Comparison of ENCODE assay signal across 9 cellular contexts in the genomic region with DNA sequence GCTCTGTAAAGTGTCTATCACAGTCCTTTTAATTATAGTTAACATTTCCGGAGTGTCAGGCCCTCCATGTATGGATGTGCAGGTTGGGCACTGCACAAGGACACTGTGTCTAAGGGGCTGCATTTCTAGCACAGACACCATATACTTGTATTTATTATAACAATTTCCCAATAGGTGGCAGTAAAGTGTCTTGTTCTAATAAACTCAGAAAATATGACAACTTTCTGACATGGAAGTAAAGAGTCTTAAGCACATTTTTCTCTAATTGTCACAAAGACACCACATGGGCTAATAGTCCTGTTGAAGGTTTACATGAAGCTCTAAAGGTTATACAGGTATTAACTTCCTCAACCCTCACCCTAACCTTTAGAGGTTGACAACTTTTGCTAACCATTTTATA.
DNase-seq lines count a peak whose midpoint lies in the region; ATAC-seq and TF ChIP-seq lines count a peak whose summit lies in the region.
"Had no signal": no experiment of that assay in that cellular context is flagged by ENCODE, and none has a peak within 500 bp of the region (broad histone marks: within the 10 kb centered on the region; RNA-seq: fewer than 3 reads in every experiment).

No MANE protein-coding gene starts in this region.

- no peaks in the 10 kb centered on the region for H3K9me3 Mint-ChIP-seq in nephron
- H3K9me3 Mint-ChIP-seq in activated CD4-positive, alpha-beta T cell treated with anti-CD3 and anti-CD28 coated beads, Interleukin-2, amount 10 ng/mL, durations not matched to agents 24 days and 14 days = no peaks in the 10 kb centered on the region

- H3K4me1 Mint-ChIP-seq in nephron = peaks cover 18% of the 10 kb centered on the region
- peaks cover 2% of the 10 kb centered on the region for H3K4me1 Mint-ChIP-seq in activated CD4-positive, alpha-beta T cell treated with anti-CD3 and anti-CD28 coated beads, Interleukin-2, amount 10 ng/mL, durations not matched to agents 24 days and 14 days

- peaks cover 37% of the 10 kb centered on the region for H3K27me3 Mint-ChIP-seq in nephron (ENCODE audit: low read depth)
- H3K27me3 Mint-ChIP-seq in activated CD4-positive, alpha-beta T cell treated with anti-CD3 and anti-CD28 coated beads, Interleukin-2, amount 10 ng/mL, durations not matched to agents 24 days and 14 days = peaks cover 6% of the 10 kb centered on the region

- intact Hi-C loops in activated CD4-positive, alpha-beta T cell treated with anti-CD3 and anti-CD28 coated beads, Interleukin-2, amount 10 ng/mL, durations not matched to agents 24 days and 14 days (cut with micrococcal nuclease) = no loop called here

- peak; percentile 53 for DNase-seq in EH (ENCODE audit: low read depth)
- DNase-seq in astrocyte of the hippocampus (ENCODE audit: low read depth, low spot score) = peak; percentile 31
- no peak for DNase-seq in NCI-H2107 (lab: John Stamatoyannopoulos, UW)
- no peak for DNase-seq in activated CD4-positive, alpha-beta T cell treated with anti-CD3 and anti-CD28 coated beads, Interleukin-2, amount 10 ng/mL, durations not matched to agents 24 days and 14 days
- DNase-seq in SK-N-DZ (ENCODE audit: low spot score) = no peak
- DNase-seq: stimulated activated CD4-positive, alpha-beta T cell treated with anti-CD3 and anti-CD28 coated beads, Interleukin-2, amount 100 ng/mL, for 48 hours had no signal

- no peak for ATAC-seq in GM19467 (IDR thresholded peaks at IDR 0.05; ENCODE audit: unreplicated experiment)

- H3K4me3 Mint-ChIP-seq in nephron = no peak overlapping the region
- H3K4me3 Mint-ChIP-seq in activated CD4-positive, alpha-beta T cell treated with anti-CD3 and anti-CD28 coated beads, Interleukin-2, amount 10 ng/mL, durations not matched to agents 24 days and 14 days = no peak overlapping the region

- no peaks in the 10 kb centered on the region for H3K36me3 Mint-ChIP-seq in nephron (ENCODE audit: low read depth)
- no peaks in the 10 kb centered on the region for H3K36me3 Mint-ChIP-seq in activated CD4-positive, alpha-beta T cell treated with anti-CD3 and anti-CD28 coated beads, Interleukin-2, amount 10 ng/mL, durations not matched to agents 24 days and 14 days (ENCODE audit: low read depth)

- no peak overlapping the region for H3K27ac Mint-ChIP-seq in nephron
- H3K27ac Mint-ChIP-seq in activated CD4-positive, alpha-beta T cell treated with anti-CD3 and anti-CD28 coated beads, Interleukin-2, amount 10 ng/mL, durations not matched to agents 24 days and 14 days = no peak overlapping the region

- TF ChIP-seq CTCF in LNCAP (IDR thresholded peaks at IDR 0.05) = peak; percentile 22; the same call in 1 of the 2 replicates
- TF ChIP-seq CTCF in nephron (IDR thresholded peaks at IDR 0.05; ENCODE audit: unreplicated experiment in 3 of 3) = peak in 2 of 3 experiments; percentile 34 to 44

Comparison
In these comparisons a context has a peak if more than half of its experiments do, and no peak if none do; other contexts are left out.
1. DNase-seq: peak in EH (single experiment) and astrocyte of the hippocampus (single experiment); none in NCI-H2107 (single experiment), activated CD4-positive, alpha-beta T cell treated with anti-CD3 and anti-CD28 coated beads, Interleukin-2, amount 10 ng/mL, durations not matched to agents 24 days and 14 days (single experiment) and SK-N-DZ (single experiment).